Comparison of ENCODE assay signal across 1 cellular context in the genomic region with DNA sequence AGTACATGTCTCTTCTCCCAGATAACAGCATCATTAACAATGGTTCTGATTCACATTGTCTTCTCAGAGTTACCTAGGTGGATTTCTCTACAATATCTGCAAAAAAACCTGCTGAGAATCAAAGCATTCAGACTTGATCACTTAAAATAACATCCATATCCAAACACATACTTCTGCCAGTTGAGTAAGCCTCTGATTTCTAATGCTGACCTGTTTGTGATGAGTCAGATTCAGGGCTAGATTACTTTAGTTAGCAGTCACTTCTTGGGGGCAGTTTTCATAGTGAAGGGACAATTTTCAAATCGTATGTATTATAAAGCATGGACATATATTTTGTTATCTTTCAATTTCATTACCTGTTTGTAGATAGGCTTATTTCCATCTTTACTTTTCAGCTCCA.
TF ChIP-seq lines count a peak whose summit lies in the region.

No MANE protein-coding gene starts in this region.

TF ChIP-seq in IMR-90, 13 proteins besides CTCF, POLR2A, EP300 and RAD21 (continued from another document):
- TF ChIP-seq CEBPB (IDR thresholded peaks at IDR 0.05; ENCODE audit: low read depth, low read length) = peak; percentile 72
- peak; percentile 85 for TF ChIP-seq FOS (IDR thresholded peaks at IDR 0.05; ENCODE audit: low read depth, low read length)
- no peak for TF ChIP-seq MAZ (IDR thresholded peaks at IDR 0.05; ENCODE audit: borderline replicate concordance, low read depth, low read length)
- TF ChIP-seq CHD1 (IDR thresholded peaks at IDR 0.05; ENCODE audit: low read depth, low read length) = no peak
- no peak for TF ChIP-seq BHLHE40 (IDR thresholded peaks at IDR 0.05; ENCODE audit: low read depth, low read length)
- TF ChIP-seq MAFK (IDR thresholded peaks at IDR 0.05; ENCODE audit: low read depth, low read length) = peak; percentile 57; the same call in 1 of the 2 replicates
- no peak for TF ChIP-seq NFE2L2 (IDR thresholded peaks at IDR 0.05; ENCODE audit: low read depth, low read length)
- no peak for TF ChIP-seq RCOR1 (IDR thresholded peaks at IDR 0.05; ENCODE audit: insufficient replicate concordance, low read length)
- TF ChIP-seq SMC3 (IDR thresholded peaks at IDR 0.05; ENCODE audit: low read depth, low read length) = no peak
- TF ChIP-seq, protein P1, sequence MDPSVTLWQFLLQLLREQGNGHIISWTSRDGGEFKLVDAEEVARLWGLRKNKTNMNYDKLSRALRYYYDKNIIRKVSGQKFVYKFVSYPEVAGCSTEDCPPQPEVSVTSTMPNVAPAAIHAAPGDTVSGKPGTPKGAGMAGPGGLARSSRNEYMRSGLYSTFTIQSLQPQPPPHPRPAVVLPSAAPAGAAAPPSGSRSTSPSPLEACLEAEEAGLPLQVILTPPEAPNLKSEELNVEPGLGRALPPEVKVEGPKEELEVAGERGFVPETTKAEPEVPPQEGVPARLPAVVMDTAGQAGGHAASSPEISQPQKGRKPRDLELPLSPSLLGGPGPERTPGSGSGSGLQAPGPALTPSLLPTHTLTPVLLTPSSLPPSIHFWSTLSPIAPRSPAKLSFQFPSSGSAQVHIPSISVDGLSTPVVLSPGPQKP (IDR thresholded peaks at IDR 0.05; ENCODE audit: borderline replicate concordance, low read depth, low read length) = no peak
- TF ChIP-seq, protein P2, sequence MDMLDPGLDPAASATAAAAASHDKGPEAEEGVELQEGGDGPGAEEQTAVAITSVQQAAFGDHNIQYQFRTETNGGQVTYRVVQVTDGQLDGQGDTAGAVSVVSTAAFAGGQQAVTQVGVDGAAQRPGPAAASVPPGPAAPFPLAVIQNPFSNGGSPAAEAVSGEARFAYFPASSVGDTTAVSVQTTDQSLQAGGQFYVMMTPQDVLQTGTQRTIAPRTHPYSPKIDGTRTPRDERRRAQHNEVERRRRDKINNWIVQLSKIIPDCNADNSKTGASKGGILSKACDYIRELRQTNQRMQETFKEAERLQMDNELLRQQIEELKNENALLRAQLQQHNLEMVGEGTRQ (IDR thresholded peaks at IDR 0.05; ENCODE audit: low read depth, low read length) = no peak
- no peak for TF ChIP-seq RFX5 (IDR thresholded peaks at IDR 0.05; ENCODE audit: low read depth, low read length)
